In the genomic region with DNA sequence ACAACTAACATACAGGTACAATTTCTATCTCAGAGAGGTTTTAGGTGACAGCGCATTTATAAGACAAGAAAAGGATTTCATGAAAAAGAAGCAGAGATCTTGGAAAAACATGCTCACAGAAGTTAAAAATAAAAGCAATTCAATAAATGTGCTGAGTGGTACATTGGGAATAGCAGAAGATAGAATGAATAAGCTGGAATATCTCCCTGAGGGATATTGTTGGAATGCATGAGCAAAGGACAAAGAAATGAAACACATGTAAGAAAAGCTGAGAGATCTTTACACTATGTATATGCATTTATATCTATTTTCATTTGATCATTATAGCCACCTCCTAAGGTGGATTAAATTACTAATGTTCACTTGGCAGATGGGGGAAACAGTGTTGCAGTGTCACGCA, we compare ENCODE assay signal across 21 cellular contexts.
A peak's percentile ranks its signal among the peaks of the same experiment; 100 is the strongest.
DNase-seq lines count a peak whose midpoint lies in the region; ATAC-seq and TF ChIP-seq lines count a peak whose summit lies in the region.
"Had no signal": no experiment of that assay in that cellular context is flagged by ENCODE, and none has a peak within 500 bp of the region (broad histone marks: within the 10 kb centered on the region; RNA-seq: fewer than 3 reads in every experiment).

No MANE protein-coding gene starts in this region.

- no peak for ATAC-seq in GM23338
- peak; percentile 13 for ATAC-seq in sciatic nerve
- no peak for ATAC-seq in GM18502 (IDR thresholded peaks at IDR 0.05; ENCODE audit: poor library complexity, unreplicated experiment)

- intact Hi-C loops in sciatic nerve (cut with DNase I) = no loop called here

- no peaks in the 10 kb centered on the region for H3K36me3 Mint-ChIP-seq in GM23338 (ENCODE audit: low read depth)

- no peak overlapping the region for H3K27ac Mint-ChIP-seq in GM23338
- H3K27ac Mint-ChIP-seq: HFFc6 had no signal

- H3K4me2 ChIP-seq in GM23338 = no peak overlapping the region
- H3K4me2 ChIP-seq: KMS-11, PC-9 had no signal

- no peak overlapping the region for H3K4me3 Mint-ChIP-seq in GM23338
- H3K4me3 Mint-ChIP-seq: HFFc6 had no signal

- peak; percentile 58 for DNase-seq in NCI-H2171 treated with DMSO at 0.1 percent for 48 hours (lab: John Stamatoyannopoulos, UW)
- no peak for DNase-seq in NCI-H2171 (lab: John Stamatoyannopoulos, UW)
- DNase-seq in GM23338 (ENCODE audit: low spot score) = peak; percentile 10
- DNase-seq in fibroblast of peridontal ligament (ENCODE audit: extremely low read depth) = peak; percentile 74
- DNase-seq in sciatic nerve (ENCODE audit: low spot score) = no peak
- DNase-seq in activated naive CD4-positive, alpha-beta T cell (lab: John Stamatoyannopoulos, UW) = no peak
- DNase-seq in DMS53 (lab: John Stamatoyannopoulos, UW) = no peak
- DNase-seq: AML-193, DMS79, H7, HFFc6, NCI-H1417, NCI-H187 treated with DMSO at 0.1 percent for 48 hours, NCI-H345, NCI-H524 treated with DMSO at 0.1 percent for 48 hours, PC-9 had no signal

- H3K9me2 ChIP-seq in GM23338 (ENCODE audit: insufficient read depth) = no peaks in the 10 kb centered on the region

- H3K4me1 ChIP-seq in GM23338 (ENCODE audit: insufficient read depth) = no peaks in the 10 kb centered on the region

- H3K4me1 Mint-ChIP-seq in GM23338 = no peaks in the 10 kb centered on the region

- H3K27ac ChIP-seq in GM23338 (ENCODE audit: low read depth) = no peak overlapping the region
- H3K27ac ChIP-seq: 22Rv1, C4-2B, KMS-11, PC-9, RWPE1 had no signal

- TF ChIP-seq CTCF in GM23338 (conservative IDR thresholded peaks at IDR 0.05; ENCODE audit: low read depth in 2 of 2) = no peak

- no peaks in the 10 kb centered on the region for H3K27me3 ChIP-seq in GM23338 (ENCODE audit: insufficient read depth)

- no peak overlapping the region for H3K4me3 ChIP-seq in GM23338
- H3K4me3 ChIP-seq: PC-9 had no signal

- no peaks in the 10 kb centered on the region for H4K20me1 ChIP-seq in GM23338 (replicated peaks; ENCODE audit: insufficient read depth)

- no peaks in the 10 kb centered on the region for H3F3A ChIP-seq in GM23338 (replicated peaks; ENCODE audit: low read depth)

- no peaks in the 10 kb centered on the region; the same call in 1 of the 2 replicates for H3K36me3 ChIP-seq in GM23338 (ENCODE audit: insufficient read depth)

- no peaks in the 10 kb centered on the region for H3K79me2 ChIP-seq in GM23338 (replicated peaks; ENCODE audit: insufficient read depth)

- H3K27me3 Mint-ChIP-seq in GM23338 (ENCODE audit: insufficient read depth, low read depth, poor library complexity) = no peaks in the 10 kb centered on the region

- no peaks in the 10 kb centered on the region for H3K9me3 Mint-ChIP-seq in GM23338
- H3K9me3 Mint-ChIP-seq: HFFc6 had no signal

- H2AFZ ChIP-seq in GM23338 = no peak overlapping the region
- H2AFZ ChIP-seq: PC-9 had no signal

TF ChIP-seq in GM23338, 12 proteins besides CTCF, POLR2A, EP300 and RAD21 (continues in another document):
- TF ChIP-seq JUNB (IDR thresholded peaks at IDR 0.05; ENCODE audit: unreplicated experiment) (no peak), STAT1 (IDR thresholded peaks at IDR 0.05; ENCODE audit: unreplicated experiment) (no peak), NANOG (IDR thresholded peaks at IDR 0.05; ENCODE audit: borderline replicate concordance) (no peak), ZNF331 (CRISPR knock-in tag; IDR thresholded peaks at IDR 0.05; ENCODE audit: low read depth) (no peak), EZH2 (IDR thresholded peaks at IDR 0.05; ENCODE audit: low read depth, unreplicated experiment) (no peak)
- TF ChIP-seq, protein P1, sequence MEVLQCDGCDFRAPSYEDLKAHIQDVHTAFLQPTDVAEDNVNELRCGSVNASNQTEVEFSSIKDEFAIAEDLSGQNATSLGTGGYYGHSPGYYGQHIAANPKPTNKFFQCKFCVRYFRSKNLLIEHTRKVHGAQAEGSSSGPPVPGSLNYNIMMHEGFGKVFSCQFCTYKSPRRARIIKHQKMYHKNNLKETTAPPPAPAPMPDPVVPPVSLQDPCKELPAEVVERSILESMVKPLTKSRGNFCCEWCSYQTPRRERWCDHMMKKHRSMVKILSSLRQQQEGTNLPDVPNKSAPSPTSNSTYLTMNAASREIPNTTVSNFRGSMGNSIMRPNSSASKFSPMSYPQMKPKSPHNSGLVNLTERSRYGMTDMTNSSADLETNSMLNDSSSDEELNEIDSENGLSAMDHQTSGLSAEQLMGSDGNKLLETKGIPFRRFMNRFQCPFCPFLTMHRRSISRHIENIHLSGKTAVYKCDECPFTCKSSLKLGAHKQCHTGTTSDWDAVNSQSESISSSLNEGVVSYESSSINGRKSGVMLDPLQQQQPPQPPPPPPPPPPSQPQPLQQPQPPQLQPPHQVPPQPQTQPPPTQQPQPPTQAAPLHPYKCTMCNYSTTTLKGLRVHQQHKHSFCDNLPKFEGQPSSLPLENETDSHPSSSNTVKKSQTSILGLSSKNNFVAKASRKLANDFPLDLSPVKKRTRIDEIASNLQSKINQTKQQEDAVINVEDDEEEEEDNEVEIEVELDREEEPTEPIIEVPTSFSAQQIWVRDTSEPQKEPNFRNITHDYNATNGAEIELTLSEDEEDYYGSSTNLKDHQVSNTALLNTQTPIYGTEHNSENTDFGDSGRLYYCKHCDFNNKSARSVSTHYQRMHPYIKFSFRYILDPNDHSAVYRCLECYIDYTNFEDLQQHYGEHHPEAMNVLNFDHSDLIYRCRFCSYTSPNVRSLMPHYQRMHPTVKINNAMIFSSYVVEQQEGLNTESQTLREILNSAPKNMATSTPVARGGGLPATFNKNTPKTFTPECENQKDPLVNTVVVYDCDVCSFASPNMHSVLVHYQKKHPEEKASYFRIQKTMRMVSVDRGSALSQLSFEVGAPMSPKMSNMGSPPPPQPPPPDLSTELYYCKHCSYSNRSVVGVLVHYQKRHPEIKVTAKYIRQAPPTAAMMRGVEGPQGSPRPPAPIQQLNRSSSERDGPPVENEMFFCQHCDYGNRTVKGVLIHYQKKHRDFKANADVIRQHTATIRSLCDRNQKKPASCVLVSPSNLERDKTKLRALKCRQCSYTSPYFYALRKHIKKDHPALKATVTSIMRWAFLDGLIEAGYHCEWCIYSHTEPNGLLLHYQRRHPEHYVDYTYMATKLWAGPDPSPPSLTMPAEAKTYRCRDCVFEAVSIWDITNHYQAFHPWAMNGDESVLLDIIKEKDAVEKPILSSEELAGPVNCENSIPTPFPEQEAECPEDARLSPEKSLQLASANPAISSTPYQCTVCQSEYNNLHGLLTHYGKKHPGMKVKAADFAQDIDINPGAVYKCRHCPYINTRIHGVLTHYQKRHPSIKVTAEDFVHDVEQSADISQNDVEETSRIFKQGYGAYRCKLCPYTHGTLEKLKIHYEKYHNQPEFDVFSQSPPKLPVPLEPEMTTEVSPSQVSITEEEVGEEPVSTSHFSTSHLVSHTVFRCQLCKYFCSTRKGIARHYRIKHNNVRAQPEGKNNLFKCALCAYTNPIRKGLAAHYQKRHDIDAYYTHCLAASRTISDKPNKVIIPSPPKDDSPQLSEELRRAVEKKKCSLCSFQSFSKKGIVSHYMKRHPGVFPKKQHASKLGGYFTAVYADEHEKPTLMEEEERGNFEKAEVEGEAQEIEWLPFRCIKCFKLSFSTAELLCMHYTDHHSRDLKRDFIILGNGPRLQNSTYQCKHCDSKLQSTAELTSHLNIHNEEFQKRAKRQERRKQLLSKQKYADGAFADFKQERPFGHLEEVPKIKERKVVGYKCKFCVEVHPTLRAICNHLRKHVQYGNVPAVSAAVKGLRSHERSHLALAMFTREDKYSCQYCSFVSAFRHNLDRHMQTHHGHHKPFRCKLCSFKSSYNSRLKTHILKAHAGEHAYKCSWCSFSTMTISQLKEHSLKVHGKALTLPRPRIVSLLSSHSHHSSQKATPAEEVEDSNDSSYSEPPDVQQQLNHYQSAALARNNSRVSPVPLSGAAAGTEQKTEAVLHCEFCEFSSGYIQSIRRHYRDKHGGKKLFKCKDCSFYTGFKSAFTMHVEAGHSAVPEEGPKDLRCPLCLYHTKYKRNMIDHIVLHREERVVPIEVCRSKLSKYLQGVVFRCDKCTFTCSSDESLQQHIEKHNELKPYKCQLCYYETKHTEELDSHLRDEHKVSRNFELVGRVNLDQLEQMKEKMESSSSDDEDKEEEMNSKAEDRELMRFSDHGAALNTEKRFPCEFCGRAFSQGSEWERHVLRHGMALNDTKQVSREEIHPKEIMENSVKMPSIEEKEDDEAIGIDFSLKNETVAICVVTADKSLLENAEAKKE (CRISPR knock-in tag; IDR thresholded peaks at IDR 0.05) = no peak
- TF ChIP-seq, protein P2, sequence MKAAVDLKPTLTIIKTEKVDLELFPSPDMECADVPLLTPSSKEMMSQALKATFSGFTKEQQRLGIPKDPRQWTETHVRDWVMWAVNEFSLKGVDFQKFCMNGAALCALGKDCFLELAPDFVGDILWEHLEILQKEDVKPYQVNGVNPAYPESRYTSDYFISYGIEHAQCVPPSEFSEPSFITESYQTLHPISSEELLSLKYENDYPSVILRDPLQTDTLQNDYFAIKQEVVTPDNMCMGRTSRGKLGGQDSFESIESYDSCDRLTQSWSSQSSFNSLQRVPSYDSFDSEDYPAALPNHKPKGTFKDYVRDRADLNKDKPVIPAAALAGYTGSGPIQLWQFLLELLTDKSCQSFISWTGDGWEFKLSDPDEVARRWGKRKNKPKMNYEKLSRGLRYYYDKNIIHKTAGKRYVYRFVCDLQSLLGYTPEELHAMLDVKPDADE (IDR thresholded peaks at IDR 0.05) = no peak
- TF ChIP-seq, protein P3, sequence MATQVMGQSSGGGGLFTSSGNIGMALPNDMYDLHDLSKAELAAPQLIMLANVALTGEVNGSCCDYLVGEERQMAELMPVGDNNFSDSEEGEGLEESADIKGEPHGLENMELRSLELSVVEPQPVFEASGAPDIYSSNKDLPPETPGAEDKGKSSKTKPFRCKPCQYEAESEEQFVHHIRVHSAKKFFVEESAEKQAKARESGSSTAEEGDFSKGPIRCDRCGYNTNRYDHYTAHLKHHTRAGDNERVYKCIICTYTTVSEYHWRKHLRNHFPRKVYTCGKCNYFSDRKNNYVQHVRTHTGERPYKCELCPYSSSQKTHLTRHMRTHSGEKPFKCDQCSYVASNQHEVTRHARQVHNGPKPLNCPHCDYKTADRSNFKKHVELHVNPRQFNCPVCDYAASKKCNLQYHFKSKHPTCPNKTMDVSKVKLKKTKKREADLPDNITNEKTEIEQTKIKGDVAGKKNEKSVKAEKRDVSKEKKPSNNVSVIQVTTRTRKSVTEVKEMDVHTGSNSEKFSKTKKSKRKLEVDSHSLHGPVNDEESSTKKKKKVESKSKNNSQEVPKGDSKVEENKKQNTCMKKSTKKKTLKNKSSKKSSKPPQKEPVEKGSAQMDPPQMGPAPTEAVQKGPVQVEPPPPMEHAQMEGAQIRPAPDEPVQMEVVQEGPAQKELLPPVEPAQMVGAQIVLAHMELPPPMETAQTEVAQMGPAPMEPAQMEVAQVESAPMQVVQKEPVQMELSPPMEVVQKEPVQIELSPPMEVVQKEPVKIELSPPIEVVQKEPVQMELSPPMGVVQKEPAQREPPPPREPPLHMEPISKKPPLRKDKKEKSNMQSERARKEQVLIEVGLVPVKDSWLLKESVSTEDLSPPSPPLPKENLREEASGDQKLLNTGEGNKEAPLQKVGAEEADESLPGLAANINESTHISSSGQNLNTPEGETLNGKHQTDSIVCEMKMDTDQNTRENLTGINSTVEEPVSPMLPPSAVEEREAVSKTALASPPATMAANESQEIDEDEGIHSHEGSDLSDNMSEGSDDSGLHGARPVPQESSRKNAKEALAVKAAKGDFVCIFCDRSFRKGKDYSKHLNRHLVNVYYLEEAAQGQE (IDR thresholded peaks at IDR 0.05; ENCODE audit: unreplicated experiment) = no peak

Comparison
In these comparisons a context has a peak if more than half of its experiments do, and no peak if none do; other contexts are left out.
1. DNase-seq: peak in NCI-H2171 treated with DMSO at 0.1 percent for 48 hours (single experiment), GM23338 (single experiment) and fibroblast of peridontal ligament (single experiment); none in NCI-H2171 (single experiment), sciatic nerve (single experiment), activated naive CD4-positive, alpha-beta T cell (0 of 4) and DMS53 (single experiment).